Comparison of ENCODE assay signal across 29 cellular contexts in genomic region chr11:34850339-34850738, GRCh38.
A peak's percentile ranks its signal among the peaks of the same experiment; 100 is the strongest.
DNase-seq lines count a peak whose midpoint lies in the region; ATAC-seq and TF ChIP-seq lines count a peak whose summit lies in the region.
"Had no signal": no experiment of that assay in that cellular context is flagged by ENCODE, and none has a peak within 500 bp of the region (broad histone marks: within the 10 kb centered on the region; RNA-seq: fewer than 3 reads in every experiment).

No MANE protein-coding gene starts in this region.

- H3K27me3 ChIP-seq in PC-9 (ENCODE audit: insufficient read depth, low read depth) (no peaks in the 10 kb centered on the region), mucosa of rectum (ENCODE audit: control insufficient read depth in 2 of 2, insufficient read depth in 2 of 2, low read length in 2 of 2) (no peaks in the 10 kb centered on the region)
- H3K27me3 ChIP-seq: body of pancreas, left lung, sigmoid colon had no signal

- CTCF ChIA-PET in Calu3 (lab: Charles Lee) (no interaction called here), PC-9 (lab: Charles Lee) (no interaction called here)

- no peak overlapping the region for H2AFZ ChIP-seq in PC-9

- no peak overlapping the region for H3K4me3 ChIP-seq in PC-9
- no peak overlapping the region for H3K4me3 ChIP-seq in epithelial cell of esophagus (ENCODE audit: low read length)
- H3K4me3 ChIP-seq in mucosa of rectum (ENCODE audit: low read length in 2 of 2), result no peak overlapping the region
- H3K4me3 ChIP-seq: body of pancreas, left lung, sigmoid colon had no signal

- peak overlapping the region; percentile 36 for H3K4me2 ChIP-seq in PC-9

- no peaks in the 10 kb centered on the region for H3F3A ChIP-seq in PC-9 (ENCODE audit: insufficient read depth, low read depth)

- TF ChIP-seq CTCF in Calu3 (IDR thresholded peaks at IDR 0.05; ENCODE audit: unreplicated experiment), result no peak
- TF ChIP-seq CTCF in PC-9 (conservative IDR thresholded peaks at IDR 0.05), result no peak
- no peak for TF ChIP-seq CTCF in epithelial cell of esophagus (IDR thresholded peaks at IDR 0.05; ENCODE audit: insufficient read depth, low read depth, low read length, missing control alignments)
- TF ChIP-seq CTCF in glutamatergic neuron (IDR thresholded peaks at IDR 0.05; ENCODE audit: partially characterized antibody, unreplicated experiment), result no peak

- H3K27ac ChIP-seq in PC-9, result no peak overlapping the region
- peak overlapping the region; percentile 88 to 89 for H3K27ac ChIP-seq in mucosa of rectum (ENCODE audit: low read depth in 2 of 2, low read length in 2 of 2)
- H3K27ac ChIP-seq: body of pancreas, epithelial cell of prostate, left lung, neutrophil, sigmoid colon, VCaP had no signal

- intact Hi-C loops in Calu3 (cut with micrococcal nuclease; ENCODE audit: unreplicated experiment) (loop anchor here (5.0 kb wide), 1 partner anchor 58 kb away; no protein-coding TSS in a partner anchor), PC-9 (cut with micrococcal nuclease; ENCODE audit: unreplicated experiment) (no loop called here)

- POLR2A ChIA-PET in PC-9 (lab: Charles Lee; ENCODE audit: unreplicated experiment), result interaction anchor here (0.6 kb wide), 1 partner anchor 94 kb away, joined by 4 read pairs; no protein-coding TSS in a partner anchor

- no peaks in the 10 kb centered on the region for H3K9me2 ChIP-seq in PC-9 (ENCODE audit: insufficient read depth)

- H3K9me3 ChIP-seq in PC-9 (ENCODE audit: insufficient read depth, low read depth) (0 out of 2 replicates have a peak, but pooled peaks cover 1% of the 10 kb centered on the region), mucosa of rectum (ENCODE audit: control insufficient read depth in 2 of 2, low read length in 2 of 2) (no peaks in the 10 kb centered on the region)
- H3K9me3 ChIP-seq: body of pancreas, left lung, neutrophil, sigmoid colon had no signal

- H3K36me3 ChIP-seq in PC-9 (ENCODE audit: low read depth) (no peaks in the 10 kb centered on the region), mucosa of rectum (ENCODE audit: control insufficient read depth in 2 of 2, insufficient read depth in 2 of 2, low read length in 2 of 2) (no peaks in the 10 kb centered on the region)
- H3K36me3 ChIP-seq: left lung, neutrophil, sigmoid colon had no signal

- DNase-seq in Calu3, result no peak
- peak; percentile 27 to 76 for DNase-seq in PC-9
- peak; percentile 45 for DNase-seq in epithelial cell of esophagus (ENCODE audit: low read depth)
- DNase-seq in activated CD8-positive, alpha-beta memory T cell treated with anti-CD3 and anti-CD28 coated beads, Interleukin-2, amount 50 U/mL, for 48 hours, result no peak
- no peak for DNase-seq in CD1c-positive myeloid dendritic cell (ENCODE audit: extremely low spot score)
- no peak for DNase-seq in glutamatergic neuron
- no peak for DNase-seq in activated T-cell treated with anti-CD3 and anti-CD28 coated beads, Interleukin-2, amount 50 U/mL, for 4 hours
- DNase-seq: activated CD4-positive, alpha-beta T cell treated with anti-CD3 and anti-CD28 coated beads for 48 hours; activated naive CD4-positive, alpha-beta T cell treated with Interleukin-2 at 50 U/mL for 16 hours; activated T-cell treated with anti-CD3 and anti-CD28 coated beads, Interleukin-2, amount 50 U/mL, for 72 hours; body of pancreas; CD8-positive, alpha-beta memory T cell; DMS53; foreskin fibroblast; H7; left lung; MV-4-11; naive B cell; NCI-H1436 treated with DMSO at 0.1 percent for 48 hours; NCI-H446 treated with DMSO at 0.1 percent for 48 hours; sigmoid colon; stimulated activated naive B cell treated with anti-CD40 and anti-IgM and Interleukin-4, amounts not matched to agents 10 μg/mL and 1 μg/mL and 100 μg/mL, for 72 hours had no signal

- peak overlapping the region; percentile 12 for H3K27ac Mint-ChIP-seq in Calu3 (ENCODE audit: unreplicated experiment)
- H3K27ac Mint-ChIP-seq in glutamatergic neuron (ENCODE audit: unreplicated experiment), result no peak overlapping the region
- H3K27ac Mint-ChIP-seq: activated T-cell treated with anti-CD3 and anti-CD28 coated beads, Interleukin-2, amount 50 U/mL, for 72 hours; B cell; CD8-positive, alpha-beta memory T cell; naive B cell; stimulated activated naive B cell treated with anti-CD40 and anti-IgM and Interleukin-4, amounts not matched to agents 10 μg/mL and 1 μg/mL and 100 μg/mL, for 72 hours; T-helper 2 cell treated with Interferon-gamma antibody and Interleukin-4, amounts not matched to agents 5 μg/mL and 100 μg/mL, for 36 hours had no signal

- H4K20me1 ChIP-seq in PC-9 (ENCODE audit: insufficient read depth), result no peaks in the 10 kb centered on the region

- H3K36me3 Mint-ChIP-seq in Calu3 (ENCODE audit: insufficient read depth, unreplicated experiment), result no peaks in the 10 kb centered on the region
- peaks cover 7% of the 10 kb centered on the region for H3K36me3 Mint-ChIP-seq in glutamatergic neuron (ENCODE audit: unreplicated experiment)
- H3K36me3 Mint-ChIP-seq in activated T-cell treated with anti-CD3 and anti-CD28 coated beads, Interleukin-2, amount 50 U/mL, for 4 hours (ENCODE audit: insufficient read depth), result no peaks in the 10 kb centered on the region
- H3K36me3 Mint-ChIP-seq: naive B cell; stimulated activated naive B cell treated with anti-CD40 and anti-IgM and Interleukin-4, amounts not matched to agents 10 μg/mL and 1 μg/mL and 100 μg/mL, for 72 hours had no signal

- H3K9ac ChIP-seq in mucosa of rectum (ENCODE audit: low read depth in 1 of 2, low read length in 2 of 2), result peak overlapping the region in 1 of 2 donors; percentile 55

- H3K4me1 ChIP-seq in PC-9 (replicated peaks; ENCODE audit: insufficient read depth) (peaks cover 15% of the 10 kb centered on the region), mucosa of rectum (ENCODE audit: control insufficient read depth in 2 of 2, insufficient read depth in 2 of 2, low read length in 2 of 2) (peaks cover 17 to 21% of the 10 kb centered on the region in 2 donors)
- H3K4me1 ChIP-seq: body of pancreas, sigmoid colon had no signal

- no peaks in the 10 kb centered on the region for H3K27me3 Mint-ChIP-seq in Calu3 (ENCODE audit: unreplicated experiment)
- H3K27me3 Mint-ChIP-seq in glutamatergic neuron (ENCODE audit: unreplicated experiment), result no peaks in the 10 kb centered on the region
- no peaks in the 10 kb centered on the region for H3K27me3 Mint-ChIP-seq in activated T-cell treated with anti-CD3 and anti-CD28 coated beads, Interleukin-2, amount 50 U/mL, for 4 hours (ENCODE audit: low read depth)

- H3K4me3 Mint-ChIP-seq in Calu3 (ENCODE audit: low read depth, unreplicated experiment), result no peak overlapping the region
- H3K4me3 Mint-ChIP-seq in glutamatergic neuron (ENCODE audit: unreplicated experiment), result no peak overlapping the region
- no peak overlapping the region for H3K4me3 Mint-ChIP-seq in activated T-cell treated with anti-CD3 and anti-CD28 coated beads, Interleukin-2, amount 50 U/mL, for 4 hours
- H3K4me3 Mint-ChIP-seq: activated T-cell treated with anti-CD3 and anti-CD28 coated beads, Interleukin-2, amount 50 U/mL, for 72 hours; B cell; CD8-positive, alpha-beta memory T cell; naive B cell; stimulated activated naive B cell treated with anti-CD40 and anti-IgM and Interleukin-4, amounts not matched to agents 10 μg/mL and 1 μg/mL and 100 μg/mL, for 72 hours; T-helper 2 cell treated with Interferon-gamma antibody and Interleukin-4, amounts not matched to agents 5 μg/mL and 100 μg/mL, for 36 hours had no signal

- ATAC-seq in activated T-cell treated with anti-CD3 and anti-CD28 coated beads, Interleukin-2, amount 50 U/mL, for 4 hours, result no peak
- ATAC-seq: activated T-cell treated with anti-CD3 and anti-CD28 coated beads, Interleukin-2, amount 50 U/mL, for 72 hours; body of pancreas; left lung; Right ventricle myocardium inferior; stimulated activated naive B cell treated with anti-CD40 and anti-IgM and Interleukin-4, amounts not matched to agents 10 μg/mL and 1 μg/mL and 100 μg/mL, for 72 hours had no signal

- no peaks in the 10 kb centered on the region for H3K79me2 ChIP-seq in PC-9 (ENCODE audit: low read depth)

- H3K4me1 Mint-ChIP-seq in Calu3 (ENCODE audit: low read depth, unreplicated experiment) (peaks cover 46% of the 10 kb centered on the region), glutamatergic neuron (ENCODE audit: low read depth, unreplicated experiment) (no peaks in the 10 kb centered on the region)
- H3K4me1 Mint-ChIP-seq in activated T-cell treated with anti-CD3 and anti-CD28 coated beads, Interleukin-2, amount 50 U/mL, for 4 hours (ENCODE audit: low read depth), result no peaks in the 10 kb centered on the region
- H3K4me1 Mint-ChIP-seq: B cell; CD8-positive, alpha-beta memory T cell; naive B cell; stimulated activated naive B cell treated with anti-CD40 and anti-IgM and Interleukin-4, amounts not matched to agents 10 μg/mL and 1 μg/mL and 100 μg/mL, for 72 hours had no signal

- H3K9me3 Mint-ChIP-seq in Calu3 (ENCODE audit: low read depth, unreplicated experiment), result peaks cover 3% of the 10 kb centered on the region
- no peaks in the 10 kb centered on the region for H3K9me3 Mint-ChIP-seq in glutamatergic neuron (ENCODE audit: unreplicated experiment)
- H3K9me3 Mint-ChIP-seq in activated T-cell treated with anti-CD3 and anti-CD28 coated beads, Interleukin-2, amount 50 U/mL, for 4 hours, result no peaks in the 10 kb centered on the region
- H3K9me3 Mint-ChIP-seq: activated T-cell treated with anti-CD3 and anti-CD28 coated beads, Interleukin-2, amount 50 U/mL, for 72 hours; CD8-positive, alpha-beta memory T cell; T-helper 2 cell treated with Interferon-gamma antibody and Interleukin-4, amounts not matched to agents 5 μg/mL and 100 μg/mL, for 36 hours had no signal

- BruUV-seq in Calu3 (replicated peaks; lab: Mats Ljungman, UMichigan) (no TSS peak), PC-9 (replicated peaks; lab: Mats Ljungman, UMichigan) (no TSS peak)

Comparison
In these comparisons a context has a peak if more than half of its experiments do, and no peak if none do; other contexts are left out.
1. DNase-seq: peak in PC-9 (2 of 2) and epithelial cell of esophagus (single experiment); none in Calu3 (single experiment), activated CD8-positive, alpha-beta memory T cell treated with anti-CD3 and anti-CD28 coated beads, Interleukin-2, amount 50 U/mL, for 48 hours (single experiment), CD1c-positive myeloid dendritic cell (single experiment), glutamatergic neuron (single experiment) and activated T-cell treated with anti-CD3 and anti-CD28 coated beads, Interleukin-2, amount 50 U/mL, for 4 hours (single experiment).